12 cellular contexts compared by ENCODE assay signal in the genomic region with DNA sequence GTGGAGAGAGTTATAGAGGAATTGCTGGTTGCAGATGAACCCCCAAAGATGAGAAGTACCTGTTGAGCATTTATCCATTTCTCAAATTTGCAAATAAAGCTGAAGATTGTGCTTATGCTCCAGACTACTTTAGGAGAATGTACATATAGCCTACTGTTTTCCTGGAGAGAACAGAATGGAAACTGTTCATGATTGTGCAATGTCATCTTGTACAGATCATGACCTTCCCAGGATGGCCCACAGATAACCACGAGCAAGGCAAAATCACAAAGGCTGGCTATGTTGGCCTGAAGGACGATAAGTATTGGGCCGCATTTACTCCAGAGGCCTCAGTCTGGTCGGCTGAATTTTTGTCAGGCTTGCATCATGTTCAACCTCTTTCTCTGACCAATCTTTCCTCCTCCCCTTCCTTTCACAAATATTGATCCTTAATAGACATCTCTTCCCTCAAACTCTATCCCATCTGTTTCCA. TPM values are rescaled to one million over a fixed set of nuclear protein-coding genes. Genes with fewer than 3 reads are reported as not detected.
A peak's percentile ranks its signal among the peaks of the same experiment; 100 is the strongest.
DNase-seq lines count a peak whose midpoint lies in the region; ATAC-seq and TF ChIP-seq lines count a peak whose summit lies in the region.
"Had no signal": no experiment of that assay in that cellular context is flagged by ENCODE, and none has a peak within 500 bp of the region (broad histone marks: within the 10 kb centered on the region; RNA-seq: fewer than 3 reads in every experiment).

No MANE protein-coding gene starts in this region.

- H3K4me2 ChIP-seq in IMR-90 (ENCODE audit: low read depth, low read length) (no peak overlapping the region; the same call in 1 of the 2 replicates), mammary epithelial cell (ENCODE audit: insufficient read depth, low read depth, low read length) (peak overlapping the region; percentile 51)

- no peak for TF ChIP-seq POLR2A in IMR-90 (IDR thresholded peaks at IDR 0.05; ENCODE audit: low read depth, low read length)
- no peak for TF ChIP-seq POLR2A in heart left ventricle (IDR thresholded peaks at IDR 0.05)

- H4K20me1 ChIP-seq in IMR-90 (ENCODE audit: insufficient read depth, low read length): no peaks in the 10 kb centered on the region
- no peaks in the 10 kb centered on the region for H4K20me1 ChIP-seq in mammary epithelial cell (ENCODE audit: insufficient read depth, low read length)

- H2BK120ac ChIP-seq in IMR-90 (ENCODE audit: low read depth, low read length): peak overlapping the region; percentile 96

- no peak for TF ChIP-seq RAD21 in IMR-90 (IDR thresholded peaks at IDR 0.05; ENCODE audit: low read length)

- peak overlapping the region; percentile 93 for H2BK20ac ChIP-seq in IMR-90 (ENCODE audit: low read depth, low read length)

- H4K5ac ChIP-seq in IMR-90 (ENCODE audit: low read depth, low read length): peak overlapping the region; percentile 65; the same call in 1 of the 2 replicates

- in situ Hi-C loops in IMR-90 (cut with MboI; ENCODE audit: low sequenced_read_pairs): no loop called here
- in situ Hi-C loops in mammary epithelial cell (cut with MboI; ENCODE audit: low sequenced_read_pairs in 2 of 2): no loop called here

- peak overlapping the region; percentile 98 for H2AK5ac ChIP-seq in IMR-90 (ENCODE audit: low read depth, low read length)

- H3K9me1 ChIP-seq in IMR-90 (ENCODE audit: insufficient read depth, low read length): peaks cover 13% of the 10 kb centered on the region

- H2AFZ ChIP-seq in IMR-90 (replicated peaks; ENCODE audit: low read length, poor library complexity) (no peak overlapping the region), mammary epithelial cell (ENCODE audit: low read depth, low read length) (peak overlapping the region; percentile 0)

- CTCF ChIA-PET in IMR-90 (lab: Yijun Ruan, JAX): no interaction called here
- CTCF ChIA-PET in mammary epithelial cell (lab: Charles Lee; ENCODE audit: low non-redundant PET): interaction anchor here (0.6 kb wide), 1 partner anchor 45 kb away, joined by 8 read pairs; no protein-coding TSS in a partner anchor

- H3K4me3 ChIP-seq in IMR-90 (ENCODE audit: insufficient read depth, low read depth, low read length) (no peak overlapping the region), mammary epithelial cell (replicated peaks in 1 of 3; ENCODE audit: insufficient read depth in 1 of 3, low read depth in 2 of 3, low read length in 3 of 3) (no peak overlapping the region), heart left ventricle (no peak overlapping the region)
- H3K4me3 ChIP-seq: suprapubic skin had no signal

- peak overlapping the region; percentile 29 for H2AK9ac ChIP-seq in IMR-90 (replicated peaks; ENCODE audit: low read depth, low read length, poor library complexity)

- dilution Hi-C loops in IMR-90 (cut with HindIII; ENCODE audit: low sequenced_read_pairs, unreplicated experiment) (no loop called here), mammary epithelial cell (cut with HindIII; ENCODE audit: low sequenced_read_pairs) (no loop called here)

- H3K27ac ChIP-seq in IMR-90 (ENCODE audit: insufficient read depth, low read length) (peak overlapping the region; percentile 76), mammary epithelial cell (ENCODE audit: insufficient read depth, low read depth, low read length) (peak overlapping the region; percentile 60), heart left ventricle (no peak overlapping the region)
- H3K27ac ChIP-seq: suprapubic skin had no signal

- H3K9ac ChIP-seq in IMR-90 (ENCODE audit: low read depth, low read length): no peak overlapping the region
- no peak overlapping the region for H3K9ac ChIP-seq in mammary epithelial cell (ENCODE audit: insufficient read depth, low read length)

- POLR2A ChIA-PET in IMR-90 (lab: Charles Lee; ENCODE audit: unreplicated experiment): no interaction called here

- no peaks in the 10 kb centered on the region for H3K79me2 ChIP-seq in mammary epithelial cell (ENCODE audit: insufficient read depth, low read length)

- peak overlapping the region; percentile 75 to 88 for H4K8ac ChIP-seq in IMR-90 (ENCODE audit: low read depth in 2 of 2, low read length in 2 of 2)

- H3K18ac ChIP-seq in IMR-90 (ENCODE audit: low read depth, low read length): peak overlapping the region; percentile 81; the same call in 1 of the 2 replicates

- H3K56ac ChIP-seq in IMR-90 (ENCODE audit: extremely low read depth, insufficient read depth, low read length): peak overlapping the region; percentile 73

- no TSS peak for BruUV-seq in IMR-90 (replicated peaks; lab: Mats Ljungman, UMichigan)
- BruUV-seq in mammary epithelial cell (replicated peaks; lab: Mats Ljungman, UMichigan): no TSS peak

- H3K4me1 ChIP-seq in IMR-90 (ENCODE audit: control insufficient read depth, insufficient read depth, low read length): peaks cover 16% of the 10 kb centered on the region
- peaks cover 47% of the 10 kb centered on the region for H3K4me1 ChIP-seq in mammary epithelial cell (ENCODE audit: insufficient read depth, low read length)
- peaks cover 0 to 4% (median 0%) of the 10 kb centered on the region in 12 donors for H3K4me1 ChIP-seq in heart left ventricle
- H3K4me1 ChIP-seq: suprapubic skin had no signal

- ATAC-seq in IMR-90 (ENCODE audit: low read depth): no peak
- no peak for ATAC-seq in HG03571 (IDR thresholded peaks at IDR 0.05; ENCODE audit: unreplicated experiment)
- no peak for ATAC-seq in heart left ventricle
- ATAC-seq in GM18519 (IDR thresholded peaks at IDR 0.05; ENCODE audit: low FRiP score, unreplicated experiment): no peak

- DNase-seq in EH (ENCODE audit: low read depth): peak; percentile 42
- peak; percentile 24 for DNase-seq in IMR-90
- DNase-seq in mammary epithelial cell: no peak
- peak; percentile 40 for DNase-seq in kidney tubule cell (ENCODE audit: low spot score)
- no peak for DNase-seq in heart left ventricle
- DNase-seq: activated effector memory CD4-positive, alpha-beta T cell treated with Interleukin-2 at 50 U/mL for 16 hours; central memory CD4-positive, alpha-beta T cell; NCI-H1436; stimulated activated CD4-positive, alpha-beta T cell treated with anti-CD3 and anti-CD28 coated beads, Interleukin-12 subunit alpha, Interleukin-12 subunit beta, amount 100 ng/mL, for 4 hours had no signal

- H4K91ac ChIP-seq in IMR-90 (ENCODE audit: insufficient read depth, low read depth, low read length): peak overlapping the region; percentile 61

- peak overlapping the region; percentile 94 for H3K4ac ChIP-seq in IMR-90 (ENCODE audit: low read depth, low read length)

- no peaks in the 10 kb centered on the region for H3K9me3 ChIP-seq in IMR-90 (ENCODE audit: control insufficient read depth, insufficient read depth, low read length)
- no peaks in the 10 kb centered on the region for H3K9me3 ChIP-seq in mammary epithelial cell (replicated peaks; ENCODE audit: insufficient read depth, low read length)
- no peaks in the 10 kb centered on the region for H3K9me3 ChIP-seq in heart left ventricle
- H3K9me3 ChIP-seq: suprapubic skin had no signal

- H3K27me3 ChIP-seq in IMR-90 (ENCODE audit: control insufficient read depth, insufficient read depth, low read length) (no peaks in the 10 kb centered on the region), mammary epithelial cell (ENCODE audit: insufficient read depth, low read length) (no peaks in the 10 kb centered on the region), heart left ventricle (no peaks in the 10 kb centered on the region)
- H3K27me3 ChIP-seq: suprapubic skin had no signal

- H3K79me1 ChIP-seq in IMR-90 (ENCODE audit: low read depth in 1 of 2, low read length in 2 of 2): peaks cover 0 to 3% of the 10 kb centered on the region in 2 experiments; a peak in 1 of 4 replicates

- H3K36me3 ChIP-seq in IMR-90 (ENCODE audit: control insufficient read depth, insufficient read depth, low read length) (no peaks in the 10 kb centered on the region), mammary epithelial cell (ENCODE audit: insufficient read depth, low read length) (no peaks in the 10 kb centered on the region), heart left ventricle (peaks cover 0 to 42% (median 0%) of the 10 kb centered on the region in 9 donors)
- H3K36me3 ChIP-seq: suprapubic skin had no signal

- H2BK15ac ChIP-seq in IMR-90 (ENCODE audit: low read depth, low read length): peak overlapping the region; percentile 84

- H2BK5ac ChIP-seq in IMR-90 (ENCODE audit: low read depth, low read length, poor library complexity, severe bottlenecking): peak overlapping the region; percentile 100

- H3K14ac ChIP-seq in IMR-90 (replicated peaks; ENCODE audit: low read depth, low read length): peak overlapping the region; percentile 74

- intact Hi-C loops in IMR-90 (cut with micrococcal nuclease): no loop called here
- intact Hi-C loops in mammary epithelial cell (cut with micrococcal nuclease): loop anchor here (5.0 kb wide), 1 partner anchor 95 kb away; no protein-coding TSS in a partner anchor
- intact Hi-C loops in heart left ventricle (cut with DNase I): no loop called here

- TF ChIP-seq CTCF in IMR-90 (conservative IDR thresholded peaks at IDR 0.05; ENCODE audit: low read depth, low read length): no peak
- TF ChIP-seq CTCF in mammary epithelial cell (conservative IDR thresholded peaks at IDR 0.05 in 1 of 2, IDR thresholded peaks at IDR 0.05 in 1 of 2; ENCODE audit: extremely low read depth in 1 of 2, insufficient read depth in 1 of 2, low read depth in 1 of 2, low read length in 2 of 2): no peak
- no peak for TF ChIP-seq CTCF in heart left ventricle (IDR thresholded peaks at IDR 0.05)

- peak overlapping the region; percentile 82; the same call in 1 of the 2 replicates for H3K23ac ChIP-seq in IMR-90 (ENCODE audit: low read depth, low read length)

- WGBS in IMR-90 (ENCODE audit: extremely low coverage in 2 of 2, insufficient read length in 1 of 2), 2 experiments: 0% methylated on average over 1 of the region's 4 CpGs; no CpG with 5 or more reads in 1 of the 2 experiments
- WGBS in mammary epithelial cell (ENCODE audit: low coverage, missing lambda C conversion rate): 74% methylated on average over 4 of the region's 4 CpGs
- WGBS in heart left ventricle, 4 donors: 77 to 83% (median 79%) methylated on average over 4 of the region's 4 CpGs

TF ChIP-seq in IMR-90, 13 proteins besides CTCF, POLR2A, EP300 and RAD21 (continues in another document):
- TF ChIP-seq RCOR1 (IDR thresholded peaks at IDR 0.05; ENCODE audit: insufficient replicate concordance, low read length): no peak
- TF ChIP-seq SMC3 (IDR thresholded peaks at IDR 0.05; ENCODE audit: low read depth, low read length): no peak

RNA-seq across cellular contexts. Expression of a gene that starts 28.5 kb away (rescaled TPM):
- 35.7 and 45.0 TPM in 2 replicates for total RNA-seq in IMR-90 (2012; rRNA removed)
- 2.8 and 4.1 TPM in 2 replicates for polyA plus RNA-seq in IMR-90 (2012; rRNA removed)
- polyA plus RNA-seq in IMR-90 (2012; cell fraction: cytosol; rRNA removed): 0.29 and 0.67 TPM in 2 replicates
- polyA plus RNA-seq in IMR-90 (2012; cell fraction: nucleus; rRNA removed; ENCODE audit: low replicate concordance): 1.7 and 19.0 TPM in 2 replicates
- total RNA-seq in mammary epithelial cell: 10 to 100 TPM; 28.6 to 34.8 TPM
- 7.1 TPM for polyA plus RNA-seq in mammary epithelial cell
- 43.2 TPM for polyA minus RNA-seq in mammary epithelial cell
- total RNA-seq in heart left ventricle: 10 to 100 TPM; 20.6 to 76.3 (median 34.2) TPM
- 10 to 100 TPM in 1 of 2 donors, 1 to 10 TPM in 1; 6.8 to 11.5 TPM for polyA plus RNA-seq in heart left ventricle

Comparison
In these comparisons a context has a peak if more than half of its experiments do, and no peak if none do; other contexts are left out.
1. DNase-seq: peak in EH (single experiment), IMR-90 (single experiment) and kidney tubule cell (single experiment); none in mammary epithelial cell (single experiment) and heart left ventricle (0 of 5).
2. H3K27ac ChIP-seq: peak in IMR-90 (single experiment) and mammary epithelial cell (single experiment); none in heart left ventricle (0 of 12).